In the genomic region with DNA sequence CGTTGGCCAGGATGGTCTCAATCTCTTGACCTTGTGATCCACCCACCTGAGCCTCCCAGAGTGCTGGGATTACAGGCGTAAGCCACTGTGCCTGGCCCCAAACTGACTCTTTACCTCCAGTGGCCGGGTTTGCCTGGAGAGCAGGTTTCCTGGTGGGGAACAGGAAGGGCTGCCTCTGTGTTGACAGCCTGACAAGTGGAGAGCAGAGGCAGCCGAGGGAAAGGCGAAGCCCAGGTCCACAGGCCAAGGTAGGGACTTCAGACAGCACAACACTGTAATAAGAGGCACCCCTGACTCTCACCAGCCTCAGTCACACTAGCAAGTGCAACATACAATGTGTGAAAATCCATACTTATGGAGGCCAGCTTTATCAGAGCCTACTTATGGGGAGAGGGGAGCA, we compare ENCODE assay signal across 27 cellular contexts. TPM values are rescaled to one million over a fixed set of nuclear protein-coding genes. Genes with fewer than 3 reads are reported as not detected.
DNase-seq lines count a peak whose midpoint lies in the region; ATAC-seq, FAIRE-seq and TF ChIP-seq lines count a peak whose summit lies in the region.
"Had no signal": no experiment of that assay in that cellular context is flagged by ENCODE, and none has a peak within 500 bp of the region (broad histone marks: within the 10 kb centered on the region; RNA-seq: fewer than 3 reads in every experiment).

No MANE protein-coding gene starts in this region.

- no TSS peak for BruUV-seq in HepG2 (replicated peaks; lab: Mats Ljungman, UMichigan)

- FAIRE-seq in HepG2 (lab: Jason Lieb, UNC) = no peak
- FAIRE-seq: A204.1, GM12878, GM12892, GM18507 had no signal

- 16% methylated on average over 5 of the region's 5 CpGs for WGBS in HepG2 (ENCODE audit: low lambda C conversion rate)
- WGBS in right lobe of liver (ENCODE audit: insufficient coverage, low coverage, low lambda C conversion rate, missing lambda C conversion rate) = 76% methylated on average over 5 of the region's 5 CpGs

- DNase-seq in cardiac muscle cell (ENCODE audit: low read depth in 1 of 2, low spot score in 1 of 2) (peak in 1 of 2 donors; percentile 62), right atrium auricular region (ENCODE audit: low spot score) (no peak), HepG2 (ENCODE audit: low spot score) (no peak), right lobe of liver (no peak), iPS-NIHi7 (ENCODE audit: extremely low spot score) (peak; percentile 23), erythroblast (lab: John Stamatoyannopoulos, UW) (no peak), NCI-H2107 (lab: John Stamatoyannopoulos, UW) (no peak)
- DNase-seq: 8988T; ACHN; BE2C; C1 segment of cervical spinal cord; CD4-positive, alpha-beta memory T cell; CD4-positive, CD25-positive, alpha-beta regulatory T cell; CD8-positive, alpha-beta memory T cell; COR-L47; DMS 273 treated with DMSO at 0.1 percent for 48 hours; DMS153; DMS53; DMS79; DND-41; EL; GDM1 had no signal

- intact Hi-C loops in HepG2 (cut with micrococcal nuclease; ENCODE audit: unreplicated experiment) (no loop called here), right lobe of liver (cut with DNase I) (no loop called here)

- H3K27me3 ChIP-seq in cardiac muscle cell (no peaks in the 10 kb centered on the region), right atrium auricular region (no peaks in the 10 kb centered on the region), HepG2 (ENCODE audit: control insufficient read depth in 1 of 2, insufficient read depth in 2 of 2, low read length in 2 of 2) (peaks cover 9 to 57% of the 10 kb centered on the region in 2 experiments; a peak in 4 of 5 replicates), right lobe of liver (no peaks in the 10 kb centered on the region)
- H3K27me3 ChIP-seq: BE2C, BLaER1 had no signal

- TF ChIP-seq CTCF in cardiac muscle cell (IDR thresholded peaks at IDR 0.05; ENCODE audit: low read depth, low read length) (no peak), right atrium auricular region (IDR thresholded peaks at IDR 0.05) (no peak), HepG2 (CRISPR knock-in tag; IDR thresholded peaks at IDR 0.05) (no peak), right lobe of liver (IDR thresholded peaks at IDR 0.05) (no peak)

- peak overlapping the region; percentile 24 for H3K27ac ChIP-seq in cardiac muscle cell
- H3K27ac ChIP-seq in right atrium auricular region = no peak overlapping the region
- no peak overlapping the region for H3K27ac ChIP-seq in HepG2 (ENCODE audit: extremely low read length, insufficient read depth, low read length)
- H3K27ac ChIP-seq in right lobe of liver = no peak overlapping the region
- H3K27ac ChIP-seq: BLaER1 had no signal

- H3K4me1 ChIP-seq in cardiac muscle cell (ENCODE audit: low read depth) (no peaks in the 10 kb centered on the region), right atrium auricular region (no peaks in the 10 kb centered on the region), HepG2 (ENCODE audit: insufficient read depth, low read length) (peaks cover 13% of the 10 kb centered on the region), right lobe of liver (no peaks in the 10 kb centered on the region)

- H2AFZ ChIP-seq in HepG2 (ENCODE audit: low read length) = no peak overlapping the region

- H3K9ac ChIP-seq in HepG2 (ENCODE audit: insufficient read depth, low read depth, low read length) = no peak overlapping the region
- H3K9ac ChIP-seq: BLaER1 had no signal

- H3K4me2 ChIP-seq in HepG2 (ENCODE audit: low read depth, low read length) = peak overlapping the region; percentile 12; the same call in 1 of the 2 replicates
- H3K4me2 ChIP-seq: BLaER1 had no signal

- no peaks in the 10 kb centered on the region for H4K20me1 ChIP-seq in HepG2 (ENCODE audit: insufficient read depth, low read length)
- H4K20me1 ChIP-seq: BLaER1 had no signal

- H3K79me2 ChIP-seq in HepG2 (ENCODE audit: insufficient read depth, low read length) = no peaks in the 10 kb centered on the region

- CTCF ChIA-PET in HepG2 (lab: Yijun Ruan, JAX; ENCODE audit: low intra/inter-chr PET ratio, low total read pairs) = no interaction called here

- H3K36me3 ChIP-seq in cardiac muscle cell = no peaks in the 10 kb centered on the region
- no peaks in the 10 kb centered on the region for H3K36me3 ChIP-seq in right atrium auricular region
- no peaks in the 10 kb centered on the region for H3K36me3 ChIP-seq in HepG2 (replicated peaks in 1 of 2; ENCODE audit: control insufficient read depth in 1 of 2, insufficient read depth in 2 of 2, low read length in 2 of 2)
- no peaks in the 10 kb centered on the region for H3K36me3 ChIP-seq in right lobe of liver
- H3K36me3 ChIP-seq: BE2C, BLaER1 had no signal

- TF ChIP-seq POLR2A in HepG2 (IDR thresholded peaks at IDR 0.05; ENCODE audit: insufficient read depth in 1 of 2, low read depth in 2 of 2, low read length in 2 of 2) (no peak), right lobe of liver (IDR thresholded peaks at IDR 0.05) (no peak), erythroblast (IDR thresholded peaks at IDR 0.05; ENCODE audit: low read length) (no peak)

- ATAC-seq in HepG2 (peak; percentile 80), right lobe of liver (no peak)
- ATAC-seq: GM12878 had no signal

- H3K4me3 ChIP-seq in cardiac muscle cell = no peak overlapping the region
- H3K4me3 ChIP-seq in right atrium auricular region = no peak overlapping the region
- H3K4me3 ChIP-seq in HepG2 (replicated peaks in 1 of 3; ENCODE audit: insufficient read depth in 1 of 3, low read depth in 2 of 3, low read length in 3 of 3) = no peak overlapping the region
- H3K4me3 ChIP-seq in right lobe of liver = no peak overlapping the region
- H3K4me3 ChIP-seq: BLaER1, GM12878 had no signal

- H3K9me3 ChIP-seq in cardiac muscle cell (ENCODE audit: low read depth) (no peaks in the 10 kb centered on the region), right atrium auricular region (no peaks in the 10 kb centered on the region), HepG2 (ENCODE audit: low read length) (no peaks in the 10 kb centered on the region), right lobe of liver (no peaks in the 10 kb centered on the region)
- H3K9me3 ChIP-seq: BE2C, BLaER1 had no signal

- TF ChIP-seq EP300 in HepG2 (IDR thresholded peaks at IDR 0.05; ENCODE audit: low read depth in 2 of 2, low read length in 2 of 2) = no peak
- TF ChIP-seq EP300 in HepG2 (CRISPR knock-in tag; IDR thresholded peaks at IDR 0.05; ENCODE audit: borderline replicate concordance) = no peak

- POLR2A ChIA-PET in HepG2 (lab: Yijun Ruan, JAX) = no interaction called here

- in situ Hi-C loops in HepG2 (cut with HindIII; ENCODE audit: extremely low pct_ligation_motif_present, low pct_unique_long_range_greater_than_20kb) = no loop called here

- TF ChIP-seq RAD21 in HepG2 (CRISPR knock-in tag; IDR thresholded peaks at IDR 0.05) = no peak

TF ChIP-seq in HepG2, 621 proteins besides CTCF, POLR2A, EP300 and RAD21 (continues in another document):
- TF ChIP-seq, protein P1, sequence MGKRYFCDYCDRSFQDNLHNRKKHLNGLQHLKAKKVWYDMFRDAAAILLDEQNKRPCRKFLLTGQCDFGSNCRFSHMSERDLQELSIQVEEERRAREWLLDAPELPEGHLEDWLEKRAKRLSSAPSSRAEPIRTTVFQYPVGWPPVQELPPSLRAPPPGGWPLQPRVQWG (CRISPR knock-in tag; IDR thresholded peaks at IDR 0.05; ENCODE audit: borderline replicate concordance, low read depth) = no peak
- 0 out of 2 replicates have a peak, but pooled peaks have one; percentile 30 for TF ChIP-seq ELF3 (CRISPR knock-in tag; IDR thresholded peaks at IDR 0.05)

RNA-seq across cellular contexts. Expression of gene SH3BP4, which starts 16.5 kb away (rescaled TPM):
- total RNA-seq in cardiac muscle cell = 55.0 and 71.3 TPM in 2 replicates
- polyA plus RNA-seq in cardiac muscle cell = 35.8 and 48.5 TPM in 2 replicates
- total RNA-seq in right atrium auricular region = 10 to 100 TPM; 27.2 to 34.5 TPM
- 34.6 and 44.3 TPM in 2 replicates for total RNA-seq in HepG2 (2016; rRNA removed; fragmentation: Illumina TruSeq; extraction: Trizol)
- 10.1 and 13.4 TPM in 2 replicates for total RNA-seq in HepG2 (2016; cell fraction: cytosol; rRNA removed; fragmentation: Illumina TruSeq; extraction: Trizol; ENCODE audit: low read depth)
- total RNA-seq in HepG2 (2016; cell fraction: insoluble cytoplasmic fraction; rRNA removed; fragmentation: Illumina TruSeq; extraction: Trizol) = 33.4 and 38.6 TPM in 2 replicates
- total RNA-seq in HepG2 (2016; cell fraction: membrane; rRNA removed; fragmentation: Illumina TruSeq; extraction: Trizol) = 23.4 and 24.2 TPM in 2 replicates
- total RNA-seq in HepG2 (2016; cell fraction: nucleus; rRNA removed; fragmentation: Illumina TruSeq; extraction: Trizol) = 29.3 and 37.6 TPM in 2 replicates
- polyA plus RNA-seq in HepG2 (2011; rRNA removed) = 99.1 and 101 TPM in 2 replicates
- polyA plus RNA-seq in HepG2 (2011; cell fraction: cytosol; rRNA removed) = 62.2 and 70.2 TPM in 2 replicates
- polyA plus RNA-seq in HepG2 (2011; cell fraction: nucleus; rRNA removed) = 57.3 and 58.3 TPM in 2 replicates
- polyA plus RNA-seq in HepG2 (2012) = 54.2 and 63.2 TPM in 2 replicates
- polyA plus RNA-seq in HepG2 (2016; cell fraction: cytosol; fragmentation: Illumina TruSeq; extraction: Trizol; ENCODE audit: low read depth) = 12.1 and 15.0 TPM in 2 replicates
- polyA plus RNA-seq in HepG2 (2016; cell fraction: insoluble cytoplasmic fraction; fragmentation: Illumina TruSeq; extraction: Trizol; ENCODE audit: low read depth) = 41.4 and 47.1 TPM in 2 replicates
- 16.0 and 16.3 TPM in 2 replicates for polyA plus RNA-seq in HepG2 (2016; cell fraction: membrane; fragmentation: Illumina TruSeq; extraction: Trizol; ENCODE audit: low read depth)
- 33.7 and 37.2 TPM in 2 replicates for polyA plus RNA-seq in HepG2 (2016; cell fraction: nucleus; fragmentation: Illumina TruSeq; extraction: Trizol; ENCODE audit: insufficient read depth, low read depth)
- 50.3 and 196 TPM in 2 replicates for polyA minus RNA-seq in HepG2 (2011; rRNA and poly(A)+ RNA removed; ENCODE audit: low replicate concordance)
- polyA minus RNA-seq in HepG2 (2011; cell fraction: cytosol; rRNA and poly(A)+ RNA removed) = 58.1 and 67.7 TPM in 2 replicates
- 92.1 and 100 TPM in 2 replicates for polyA minus RNA-seq in HepG2 (2011; cell fraction: nucleus; rRNA and poly(A)+ RNA removed)
- 10 to 100 TPM; 18.8 to 30.4 (median 26.3) TPM for total RNA-seq in right lobe of liver
- polyA plus RNA-seq: CD4-positive, alpha-beta memory T cell; CD4-positive, CD25-positive, alpha-beta regulatory T cell; CD8-positive, alpha-beta memory T cell had no signal
